ENCODE assay signal across 8 cellular contexts in the genomic region with DNA sequence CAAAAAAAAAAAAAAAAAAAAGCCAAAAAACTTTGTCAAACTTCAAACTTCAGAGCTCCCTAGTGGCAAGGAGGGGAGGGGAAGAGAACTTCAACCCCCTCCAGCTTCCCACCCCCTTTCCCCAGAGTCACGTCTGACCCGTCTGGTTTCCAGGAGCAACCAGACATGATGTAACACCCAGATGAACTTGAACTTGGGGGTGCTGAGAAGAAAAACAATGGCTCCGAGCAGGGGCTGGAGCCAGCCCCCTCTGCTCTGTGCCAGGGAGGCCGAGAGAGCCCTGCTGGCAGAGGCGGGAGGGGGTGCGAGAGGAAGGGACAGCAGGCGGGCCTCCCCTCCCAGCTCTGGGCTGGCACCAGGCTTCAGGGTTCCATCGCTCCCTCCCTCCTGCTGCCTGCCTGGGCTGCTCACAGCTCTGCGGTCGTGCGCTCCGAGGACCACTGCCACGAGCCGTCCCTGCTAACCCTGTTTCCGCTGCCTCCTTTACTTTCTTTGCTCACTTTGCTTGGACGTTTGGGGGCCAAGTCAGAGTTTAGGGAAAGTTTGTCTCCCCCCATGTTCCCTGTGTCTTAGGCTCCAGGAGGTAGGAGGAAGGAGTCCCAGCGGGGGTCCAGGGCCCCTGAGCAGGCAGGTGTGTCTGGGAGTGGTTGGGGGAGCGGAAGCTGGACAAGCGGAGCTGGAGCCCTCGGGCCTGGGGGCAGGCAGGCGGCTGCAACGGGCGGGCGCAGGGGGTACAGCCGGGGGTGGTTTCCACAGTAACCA. TPM values are rescaled to one million over a fixed set of nuclear protein-coding genes. Genes with fewer than 3 reads are reported as not detected.
DNase-seq lines count a peak whose midpoint lies in the region; ATAC-seq and TF ChIP-seq lines count a peak whose summit lies in the region.

No MANE protein-coding gene starts in this region.

- H3K27me3 ChIP-seq in right cardiac atrium (ENCODE audit: control insufficient read depth, insufficient read depth) = no peaks in the 10 kb centered on the region
- no peaks in the 10 kb centered on the region for H3K27me3 ChIP-seq in sigmoid colon
- peaks cover 0 to under 1% of the 10 kb centered on the region in 2 donors for H3K27me3 ChIP-seq in naive thymus-derived CD4-positive, alpha-beta T cell (ENCODE audit: control insufficient read depth in 2 of 2, insufficient read depth in 2 of 2, low read length in 2 of 2)

- H3K36me3 Mint-ChIP-seq in naive thymus-derived CD4-positive, alpha-beta T cell = no peaks in the 10 kb centered on the region

- H3K27ac ChIP-seq in right cardiac atrium (ENCODE audit: low read length) = peak overlapping the region; percentile 85
- peak overlapping the region; percentile 81 to 95 (median 86) for H3K27ac ChIP-seq in sigmoid colon
- no peak overlapping the region for H3K27ac ChIP-seq in naive thymus-derived CD4-positive, alpha-beta T cell (ENCODE audit: low read depth, low read length)

- peaks cover 0 to 42% (median 13%) of the 10 kb centered on the region in 4 donors for H3K36me3 ChIP-seq in sigmoid colon
- H3K36me3 ChIP-seq in naive thymus-derived CD4-positive, alpha-beta T cell (ENCODE audit: control insufficient read depth in 2 of 3, insufficient read depth in 3 of 3, low read length in 3 of 3) = no peaks in the 10 kb centered on the region

- peak; percentile 94 for DNase-seq in GM03348 (ENCODE audit: low spot score)
- peak in 51 of 58 donors; percentile 15 to 88 (median 69) for DNase-seq in anterior cingulate cortex (lab: John Stamatoyannopoulos, UW)
- DNase-seq in right cardiac atrium = peak; percentile 79 to 93 (median 93)
- DNase-seq in sigmoid colon = peak; percentile 91
- DNase-seq in NK-92 (lab: John Stamatoyannopoulos, UW; ENCODE audit: unreplicated experiment) = no peak
- DNase-seq in naive thymus-derived CD4-positive, alpha-beta T cell = no peak
- no peak for DNase-seq in stimulated activated naive CD8-positive, alpha-beta T cell treated with anti-CD3 and anti-CD28 coated beads, Interleukin-15, Interleukin-2, amounts not matched to agents 100 U/mL and 50 U/mL, for 24 hours
- DNase-seq in DMS114 treated with DMSO at 0.1 percent for 48 hours (lab: John Stamatoyannopoulos, UW; ENCODE audit: unreplicated experiment) = no peak

- TF ChIP-seq CTCF in sigmoid colon (IDR thresholded peaks at IDR 0.05) = no peak

- POLR2A ChIA-PET in naive thymus-derived CD4-positive, alpha-beta T cell (lab: Charles Lee) = no interaction called here

- H3K4me1 ChIP-seq in right cardiac atrium (ENCODE audit: control insufficient read depth, insufficient read depth, low read length) (no peaks in the 10 kb centered on the region), sigmoid colon (peaks cover 0 to 87% (median 71%) of the 10 kb centered on the region in 4 donors)
- H3K4me1 ChIP-seq in naive thymus-derived CD4-positive, alpha-beta T cell (ENCODE audit: control insufficient read depth in 2 of 2, insufficient read depth in 2 of 2, low read length in 2 of 2) = peaks cover 9 to 10% of the 10 kb centered on the region in 2 donors

- H3K9me3 ChIP-seq in right cardiac atrium (ENCODE audit: control insufficient read depth, low read length) (no peaks in the 10 kb centered on the region), sigmoid colon (no peaks in the 10 kb centered on the region)
- no peaks in the 10 kb centered on the region for H3K9me3 ChIP-seq in naive thymus-derived CD4-positive, alpha-beta T cell (ENCODE audit: control insufficient read depth in 2 of 3, low read length in 3 of 3)

- no peak for TF ChIP-seq POLR2A in sigmoid colon (IDR thresholded peaks at IDR 0.05)

- CTCF ChIA-PET in naive thymus-derived CD4-positive, alpha-beta T cell (lab: Charles Lee) = interaction anchor here (1.0 to 6.2 kb wide), 3 partner anchors 114 to 126 kb away, joined by 3 to 75 read pairs (median 13); a partner anchor contains a TSS

- no peaks in the 10 kb centered on the region for H3K9me3 Mint-ChIP-seq in naive thymus-derived CD4-positive, alpha-beta T cell

- no peak overlapping the region for H3K4me3 Mint-ChIP-seq in naive thymus-derived CD4-positive, alpha-beta T cell

- TF ChIP-seq EP300 in sigmoid colon (IDR thresholded peaks at IDR 0.05) = no peak

- H3K4me1 Mint-ChIP-seq in naive thymus-derived CD4-positive, alpha-beta T cell = peaks cover 8 to 17% (median 12%) of the 10 kb centered on the region in 7 donors

- peak; percentile 56 to 70 for ATAC-seq in right cardiac atrium
- no peak for ATAC-seq in naive thymus-derived CD4-positive, alpha-beta T cell
- ATAC-seq in stimulated activated naive CD8-positive, alpha-beta T cell treated with anti-CD3 and anti-CD28 coated beads, Interleukin-15, Interleukin-2, amounts not matched to agents 100 U/mL and 50 U/mL, for 24 hours = no peak

- H3K4me3 ChIP-seq in right cardiac atrium (ENCODE audit: low read length) = no peak overlapping the region
- H3K4me3 ChIP-seq in sigmoid colon = no peak overlapping the region
- no peak overlapping the region for H3K4me3 ChIP-seq in naive thymus-derived CD4-positive, alpha-beta T cell (ENCODE audit: low read length)

- 43% methylated on average over 25 of the region's 25 CpGs for WGBS in right cardiac atrium
- 67 to 81% methylated on average over 25 of the region's 25 CpGs for WGBS in sigmoid colon, 2 donors

- intact Hi-C loops in right cardiac atrium (cut with DNase I) (loop anchor here (2.0 to 10.0 kb wide), 4 partner anchors 104 to 113 kb away; no protein-coding TSS in a partner anchor), sigmoid colon (cut with DNase I) (loop anchor here (2.0 kb wide), 2 partner anchors 57 to 109 kb away; no protein-coding TSS in a partner anchor)
- intact Hi-C loops in naive thymus-derived CD4-positive, alpha-beta T cell (cut with micrococcal nuclease) = loop anchor here in 1 of 2 donors (2.0 to 10.0 kb wide), 2 partner anchors 61 to 207 kb away; a partner anchor contains a TSS

- no peak overlapping the region for H3K27ac Mint-ChIP-seq in naive thymus-derived CD4-positive, alpha-beta T cell

- peaks cover 5 to 23% (median 6%) of the 10 kb centered on the region in 5 donors for H3K27me3 Mint-ChIP-seq in naive thymus-derived CD4-positive, alpha-beta T cell

RNA-seq across cellular contexts. Expression of a gene that starts 11.1 kb away (rescaled TPM):
- total RNA-seq in right cardiac atrium (10 to 100 TPM in 2 of 4 donors, 1 to 10 TPM in 2; 8.0 to 11.9 (median 10.1) TPM), sigmoid colon (10 to 100 TPM; 13.0 to 17.8 (median 15.2) TPM)
- polyA plus RNA-seq in right cardiac atrium (8.0 TPM), sigmoid colon (10 to 100 TPM in 1 of 3 donors, 1 to 10 TPM in 2; 3.0 to 18.4 (median 3.7) TPM)
- total RNA-seq in naive thymus-derived CD4-positive, alpha-beta T cell = 10 to 100 TPM in 1 of 5 experiments, 1 to 10 TPM in 4; 4.6 to 22.6 (median 7.8) TPM
- polyA plus RNA-seq in naive thymus-derived CD4-positive, alpha-beta T cell = 1 to 10 TPM; 2.4 to 2.9 TPM

RNA-seq across cellular contexts. Expression of a gene that starts 25.0 kb away (rescaled TPM):
- total RNA-seq in right cardiac atrium (10 to 100 TPM; 14.8 to 22.2 (median 17.5) TPM), sigmoid colon (10 to 100 TPM; 17.4 to 25.8 (median 21.9) TPM)
- polyA plus RNA-seq in right cardiac atrium (19.9 TPM), sigmoid colon (10 to 100 TPM in 2 of 3 donors, 1 to 10 TPM in 1; 6.7 to 48.6 (median 10.2) TPM)
- 10 to 100 TPM; 64.2 to 96.4 (median 87.8) TPM for total RNA-seq in naive thymus-derived CD4-positive, alpha-beta T cell
- 10 to 100 TPM; 22.6 to 36.3 TPM for polyA plus RNA-seq in naive thymus-derived CD4-positive, alpha-beta T cell

RNA-seq across cellular contexts. Expression of a gene that starts 26.5 kb away (rescaled TPM):
- 10 to 100 TPM; 27.6 to 44.2 (median 40.2) TPM for total RNA-seq in right cardiac atrium
- 40.2 TPM for polyA plus RNA-seq in right cardiac atrium
- 10 to 100 TPM in 3 of 4 donors, 1 to 10 TPM in 1; 8.1 to 20.5 (median 17.3) TPM for total RNA-seq in sigmoid colon
- 10 to 100 TPM; 15.0 to 67.2 (median 26.4) TPM for polyA plus RNA-seq in sigmoid colon
- 10 to 100 TPM; 18.0 to 72.7 (median 22.4) TPM for total RNA-seq in naive thymus-derived CD4-positive, alpha-beta T cell
- 1 to 10 TPM; 1.7 to 2.0 TPM for polyA plus RNA-seq in naive thymus-derived CD4-positive, alpha-beta T cell

RNA-seq across cellular contexts. Expression of a gene that starts 58.6 kb away (rescaled TPM):
- total RNA-seq in right cardiac atrium (10 to 100 TPM; 30.8 to 39.8 (median 37.2) TPM), sigmoid colon (10 to 100 TPM; 65.3 to 87.0 (median 76.8) TPM)
- polyA plus RNA-seq in right cardiac atrium (47.7 TPM), sigmoid colon (100 to 1,000 TPM in 1 of 3 donors, 10 to 100 TPM in 2; 63.1 to 127 (median 64.0) TPM)
- 10 to 100 TPM; 42.6 to 76.2 (median 68.5) TPM for total RNA-seq in naive thymus-derived CD4-positive, alpha-beta T cell
- polyA plus RNA-seq in naive thymus-derived CD4-positive, alpha-beta T cell = 10 to 100 TPM; 45.9 to 63.7 TPM

RNA-seq across cellular contexts. Expression of a gene that starts 58.6 kb away (rescaled TPM):
- total RNA-seq in right cardiac atrium (10 to 100 TPM; 22.2 to 53.5 (median 29.2) TPM), sigmoid colon (100 to 1,000 TPM in 2 of 4 donors, 10 to 100 TPM in 2; 30.3 to 215 (median 85.6) TPM)
- polyA plus RNA-seq in right cardiac atrium (62.9 TPM), sigmoid colon (100 to 1,000 TPM in 2 of 3 donors, 10 to 100 TPM in 1; 62.9 to 163 (median 138) TPM)
- total RNA-seq in naive thymus-derived CD4-positive, alpha-beta T cell = 100 to 1,000 TPM; 135 to 558 (median 246) TPM
- 100 to 1,000 TPM; 121 to 139 TPM for polyA plus RNA-seq in naive thymus-derived CD4-positive, alpha-beta T cell

Comparison
In these comparisons a context has a peak if more than half of its experiments do, and no peak if none do; other contexts are left out.
1. DNase-seq: peak in GM03348 (single experiment), anterior cingulate cortex (51 of 58), right cardiac atrium (3 of 3) and sigmoid colon (single experiment); none in NK-92 (single experiment), naive thymus-derived CD4-positive, alpha-beta T cell (0 of 9), stimulated activated naive CD8-positive, alpha-beta T cell treated with anti-CD3 and anti-CD28 coated beads, Interleukin-15, Interleukin-2, amounts not matched to agents 100 U/mL and 50 U/mL, for 24 hours (single experiment) and DMS114 treated with DMSO at 0.1 percent for 48 hours (single experiment).
2. ATAC-seq: peak in right cardiac atrium (2 of 2); none in naive thymus-derived CD4-positive, alpha-beta T cell (single experiment) and stimulated activated naive CD8-positive, alpha-beta T cell treated with anti-CD3 and anti-CD28 coated beads, Interleukin-15, Interleukin-2, amounts not matched to agents 100 U/mL and 50 U/mL, for 24 hours (single experiment).